1 cellular context compared by ENCODE assay signal in genomic region chr12:75480469-75480949, GRCh38.
TF ChIP-seq lines count a peak whose summit lies in the region.

Gene GLIPR1 (plus strand): TSS chr12:75480755. CDS start chr12:75480881, 126 bp downstream.

TF ChIP-seq in HepG2, 621 proteins besides CTCF, POLR2A, EP300 and RAD21 (continued from another document):
- TF ChIP-seq ZNF646 (CRISPR knock-in tag; IDR thresholded peaks at IDR 0.05) (no peak), CHD2 (IDR thresholded peaks at IDR 0.05; ENCODE audit: low read depth, low read length) (no peak), SIX1 (CRISPR knock-in tag; IDR thresholded peaks at IDR 0.05; ENCODE audit: borderline replicate concordance) (no peak), JUNB (CRISPR knock-in tag; IDR thresholded peaks at IDR 0.05; ENCODE audit: borderline replicate concordance) (no peak), LCORL (IDR thresholded peaks at IDR 0.05) (no peak), LCORL (CRISPR knock-in tag; IDR thresholded peaks at IDR 0.05) (no peak), FIP1L1 (IDR thresholded peaks at IDR 0.05; ENCODE audit: borderline replicate concordance, insufficient read depth, low read depth, low read length) (no peak), JUN (CRISPR knock-in tag; IDR thresholded peaks at IDR 0.05) (no peak), XRCC5 (optimal IDR thresholded peaks at IDR 0.05; ENCODE audit: low read length) (no peak), ZSCAN21 (CRISPR knock-in tag; IDR thresholded peaks at IDR 0.05; ENCODE audit: borderline replicate concordance) (no peak), ARID3A (IDR thresholded peaks at IDR 0.05; ENCODE audit: low read depth, low read length) (no peak), BCL6 (CRISPR knock-in tag; IDR thresholded peaks at IDR 0.05) (no peak), ZNF773 (CRISPR knock-in tag; IDR thresholded peaks at IDR 0.05; ENCODE audit: borderline replicate concordance) (no peak), SALL1 (CRISPR knock-in tag; IDR thresholded peaks at IDR 0.05) (peak; percentile 28; the same call in 1 of the 2 replicates), SETDB1 (CRISPR knock-in tag; IDR thresholded peaks at IDR 0.05; ENCODE audit: borderline replicate concordance) (no peak), ATF7 (IDR thresholded peaks at IDR 0.05) (no peak), ATF7 (CRISPR knock-in tag; IDR thresholded peaks at IDR 0.05) (no peak), SRF (IDR thresholded peaks at IDR 0.05; ENCODE audit: low read depth, low read length) (peak; percentile 84), GABPA (IDR thresholded peaks at IDR 0.05; ENCODE audit: low read depth, low read length) (no peak), GABPA (CRISPR knock-in tag; IDR thresholded peaks at IDR 0.05; ENCODE audit: low read depth) (no peak), TAF1 (CRISPR knock-in tag; IDR thresholded peaks at IDR 0.05) (peak; percentile 17; the same call in 1 of the 2 replicates), ZNF652 (CRISPR knock-in tag; IDR thresholded peaks at IDR 0.05; ENCODE audit: borderline replicate concordance, low read depth) (peak; percentile 77), MEIS1 (CRISPR knock-in tag; IDR thresholded peaks at IDR 0.05; ENCODE audit: borderline replicate concordance) (0 out of 2 replicates have a peak, but pooled peaks have one; percentile 42), PAF1 (CRISPR knock-in tag; IDR thresholded peaks at IDR 0.05) (no peak), CEBPG (CRISPR knock-in tag; IDR thresholded peaks at IDR 0.05) (peak; percentile 20; the same call in 1 of the 2 replicates), ZNF207 (IDR thresholded peaks at IDR 0.05; ENCODE audit: borderline replicate concordance) (no peak), KLF6 (CRISPR knock-in tag; IDR thresholded peaks at IDR 0.05) (no peak), GTF3A (CRISPR knock-in tag; conservative IDR thresholded peaks at IDR 0.05) (no peak), ZNF562 (CRISPR knock-in tag; IDR thresholded peaks at IDR 0.05; ENCODE audit: borderline replicate concordance) (no peak), SMARCC2 (IDR thresholded peaks at IDR 0.05) (no peak), ZNF7 (CRISPR knock-in tag; IDR thresholded peaks at IDR 0.05) (no peak), ZNF337 (CRISPR knock-in tag; IDR thresholded peaks at IDR 0.05; ENCODE audit: borderline replicate concordance, low read depth) (no peak), STAG1 (CRISPR knock-in tag; IDR thresholded peaks at IDR 0.05) (no peak), NCOA5 (CRISPR knock-in tag; IDR thresholded peaks at IDR 0.05) (no peak), NRL (CRISPR knock-in tag; IDR thresholded peaks at IDR 0.05; ENCODE audit: borderline replicate concordance) (no peak), CEBPB (IDR thresholded peaks at IDR 0.05; ENCODE audit: borderline replicate concordance, low read depth, low read length) (peak; percentile 58), IKZF1 (IDR thresholded peaks at IDR 0.05) (no peak), SMC3 (IDR thresholded peaks at IDR 0.05; ENCODE audit: low read length) (no peak), HMGA1 (CRISPR knock-in tag; conservative IDR thresholded peaks at IDR 0.05) (no peak), SIN3B (IDR thresholded peaks at IDR 0.05; ENCODE audit: low read length) (no peak), DRAP1 (CRISPR knock-in tag; IDR thresholded peaks at IDR 0.05) (0 out of 2 replicates have a peak, but pooled peaks have one; percentile 28), SOX6 (IDR thresholded peaks at IDR 0.05) (no peak), SOX6 (CRISPR knock-in tag; IDR thresholded peaks at IDR 0.05) (0 out of 2 replicates have a peak, but pooled peaks have one; percentile 20)
- TF ChIP-seq, protein P1, sequence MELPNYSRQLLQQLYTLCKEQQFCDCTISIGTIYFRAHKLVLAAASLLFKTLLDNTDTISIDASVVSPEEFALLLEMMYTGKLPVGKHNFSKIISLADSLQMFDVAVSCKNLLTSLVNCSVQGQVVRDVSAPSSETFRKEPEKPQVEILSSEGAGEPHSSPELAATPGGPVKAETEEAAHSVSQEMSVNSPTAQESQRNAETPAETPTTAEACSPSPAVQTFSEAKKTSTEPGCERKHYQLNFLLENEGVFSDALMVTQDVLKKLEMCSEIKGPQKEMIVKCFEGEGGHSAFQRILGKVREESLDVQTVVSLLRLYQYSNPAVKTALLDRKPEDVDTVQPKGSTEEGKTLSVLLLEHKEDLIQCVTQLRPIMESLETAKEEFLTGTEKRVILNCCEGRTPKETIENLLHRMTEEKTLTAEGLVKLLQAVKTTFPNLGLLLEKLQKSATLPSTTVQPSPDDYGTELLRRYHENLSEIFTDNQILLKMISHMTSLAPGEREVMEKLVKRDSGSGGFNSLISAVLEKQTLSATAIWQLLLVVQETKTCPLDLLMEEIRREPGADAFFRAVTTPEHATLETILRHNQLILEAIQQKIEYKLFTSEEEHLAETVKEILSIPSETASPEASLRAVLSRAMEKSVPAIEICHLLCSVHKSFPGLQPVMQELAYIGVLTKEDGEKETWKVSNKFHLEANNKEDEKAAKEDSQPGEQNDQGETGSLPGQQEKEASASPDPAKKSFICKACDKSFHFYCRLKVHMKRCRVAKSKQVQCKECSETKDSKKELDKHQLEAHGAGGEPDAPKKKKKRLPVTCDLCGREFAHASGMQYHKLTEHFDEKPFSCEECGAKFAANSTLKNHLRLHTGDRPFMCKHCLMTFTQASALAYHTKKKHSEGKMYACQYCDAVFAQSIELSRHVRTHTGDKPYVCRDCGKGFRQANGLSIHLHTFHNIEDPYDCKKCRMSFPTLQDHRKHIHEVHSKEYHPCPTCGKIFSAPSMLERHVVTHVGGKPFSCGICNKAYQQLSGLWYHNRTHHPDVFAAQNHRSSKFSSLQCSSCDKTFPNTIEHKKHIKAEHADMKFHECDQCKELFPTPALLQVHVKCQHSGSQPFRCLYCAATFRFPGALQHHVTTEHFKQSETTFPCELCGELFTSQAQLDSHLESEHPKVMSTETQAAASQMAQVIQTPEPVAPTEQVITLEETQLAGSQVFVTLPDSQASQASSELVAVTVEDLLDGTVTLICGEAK (IDR thresholded peaks at IDR 0.05) = no peak
- TF ChIP-seq, protein P1 (CRISPR knock-in tag; IDR thresholded peaks at IDR 0.05) = no peak
- TF ChIP-seq, protein P2, sequence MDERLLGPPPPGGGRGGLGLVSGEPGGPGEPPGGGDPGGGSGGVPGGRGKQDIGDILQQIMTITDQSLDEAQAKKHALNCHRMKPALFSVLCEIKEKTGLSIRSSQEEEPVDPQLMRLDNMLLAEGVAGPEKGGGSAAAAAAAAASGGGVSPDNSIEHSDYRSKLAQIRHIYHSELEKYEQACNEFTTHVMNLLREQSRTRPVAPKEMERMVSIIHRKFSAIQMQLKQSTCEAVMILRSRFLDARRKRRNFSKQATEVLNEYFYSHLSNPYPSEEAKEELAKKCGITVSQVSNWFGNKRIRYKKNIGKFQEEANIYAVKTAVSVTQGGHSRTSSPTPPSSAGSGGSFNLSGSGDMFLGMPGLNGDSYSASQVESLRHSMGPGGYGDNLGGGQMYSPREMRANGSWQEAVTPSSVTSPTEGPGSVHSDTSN (CRISPR knock-in tag; IDR thresholded peaks at IDR 0.05) = no peak
- TF ChIP-seq, protein P3, sequence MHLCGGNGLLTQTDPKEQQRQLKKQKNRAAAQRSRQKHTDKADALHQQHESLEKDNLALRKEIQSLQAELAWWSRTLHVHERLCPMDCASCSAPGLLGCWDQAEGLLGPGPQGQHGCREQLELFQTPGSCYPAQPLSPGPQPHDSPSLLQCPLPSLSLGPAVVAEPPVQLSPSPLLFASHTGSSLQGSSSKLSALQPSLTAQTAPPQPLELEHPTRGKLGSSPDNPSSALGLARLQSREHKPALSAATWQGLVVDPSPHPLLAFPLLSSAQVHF (CRISPR knock-in tag; IDR thresholded peaks at IDR 0.05) = no peak
